In the genomic region with DNA sequence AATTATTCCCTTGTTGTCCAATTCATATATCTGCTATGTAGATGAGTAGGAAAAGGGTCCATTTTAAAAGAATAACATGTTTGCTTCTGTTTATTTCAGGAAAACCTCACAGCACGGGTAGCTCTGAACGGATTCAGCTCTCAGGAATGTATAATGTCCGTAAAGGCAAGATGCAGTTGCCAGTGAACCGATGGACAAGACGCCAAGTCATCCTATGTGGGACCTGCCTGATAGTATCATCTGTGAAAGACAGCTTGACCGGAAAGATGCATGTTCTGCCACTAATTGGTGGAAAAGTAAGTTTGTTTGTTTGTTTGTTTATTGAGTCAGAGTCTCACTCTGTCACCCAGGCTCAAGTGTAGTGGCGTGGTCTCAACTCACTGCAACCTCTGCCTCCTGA, we compare ENCODE assay signal across 1 cellular context.
TF ChIP-seq lines count a peak whose summit lies in the region.

No MANE protein-coding gene starts in this region.

TF ChIP-seq in GM23338, 12 proteins besides CTCF, POLR2A, EP300 and RAD21 (continued from another document):
- TF ChIP-seq, protein P1, sequence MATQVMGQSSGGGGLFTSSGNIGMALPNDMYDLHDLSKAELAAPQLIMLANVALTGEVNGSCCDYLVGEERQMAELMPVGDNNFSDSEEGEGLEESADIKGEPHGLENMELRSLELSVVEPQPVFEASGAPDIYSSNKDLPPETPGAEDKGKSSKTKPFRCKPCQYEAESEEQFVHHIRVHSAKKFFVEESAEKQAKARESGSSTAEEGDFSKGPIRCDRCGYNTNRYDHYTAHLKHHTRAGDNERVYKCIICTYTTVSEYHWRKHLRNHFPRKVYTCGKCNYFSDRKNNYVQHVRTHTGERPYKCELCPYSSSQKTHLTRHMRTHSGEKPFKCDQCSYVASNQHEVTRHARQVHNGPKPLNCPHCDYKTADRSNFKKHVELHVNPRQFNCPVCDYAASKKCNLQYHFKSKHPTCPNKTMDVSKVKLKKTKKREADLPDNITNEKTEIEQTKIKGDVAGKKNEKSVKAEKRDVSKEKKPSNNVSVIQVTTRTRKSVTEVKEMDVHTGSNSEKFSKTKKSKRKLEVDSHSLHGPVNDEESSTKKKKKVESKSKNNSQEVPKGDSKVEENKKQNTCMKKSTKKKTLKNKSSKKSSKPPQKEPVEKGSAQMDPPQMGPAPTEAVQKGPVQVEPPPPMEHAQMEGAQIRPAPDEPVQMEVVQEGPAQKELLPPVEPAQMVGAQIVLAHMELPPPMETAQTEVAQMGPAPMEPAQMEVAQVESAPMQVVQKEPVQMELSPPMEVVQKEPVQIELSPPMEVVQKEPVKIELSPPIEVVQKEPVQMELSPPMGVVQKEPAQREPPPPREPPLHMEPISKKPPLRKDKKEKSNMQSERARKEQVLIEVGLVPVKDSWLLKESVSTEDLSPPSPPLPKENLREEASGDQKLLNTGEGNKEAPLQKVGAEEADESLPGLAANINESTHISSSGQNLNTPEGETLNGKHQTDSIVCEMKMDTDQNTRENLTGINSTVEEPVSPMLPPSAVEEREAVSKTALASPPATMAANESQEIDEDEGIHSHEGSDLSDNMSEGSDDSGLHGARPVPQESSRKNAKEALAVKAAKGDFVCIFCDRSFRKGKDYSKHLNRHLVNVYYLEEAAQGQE (IDR thresholded peaks at IDR 0.05; ENCODE audit: unreplicated experiment): no peak
- no peak for TF ChIP-seq EZH2 (IDR thresholded peaks at IDR 0.05; ENCODE audit: low read depth, unreplicated experiment)
TF ChIP-seq in GM23338: peak in this region for 0.
